ENCODE assay signal across 11 cellular contexts in the genomic region with DNA sequence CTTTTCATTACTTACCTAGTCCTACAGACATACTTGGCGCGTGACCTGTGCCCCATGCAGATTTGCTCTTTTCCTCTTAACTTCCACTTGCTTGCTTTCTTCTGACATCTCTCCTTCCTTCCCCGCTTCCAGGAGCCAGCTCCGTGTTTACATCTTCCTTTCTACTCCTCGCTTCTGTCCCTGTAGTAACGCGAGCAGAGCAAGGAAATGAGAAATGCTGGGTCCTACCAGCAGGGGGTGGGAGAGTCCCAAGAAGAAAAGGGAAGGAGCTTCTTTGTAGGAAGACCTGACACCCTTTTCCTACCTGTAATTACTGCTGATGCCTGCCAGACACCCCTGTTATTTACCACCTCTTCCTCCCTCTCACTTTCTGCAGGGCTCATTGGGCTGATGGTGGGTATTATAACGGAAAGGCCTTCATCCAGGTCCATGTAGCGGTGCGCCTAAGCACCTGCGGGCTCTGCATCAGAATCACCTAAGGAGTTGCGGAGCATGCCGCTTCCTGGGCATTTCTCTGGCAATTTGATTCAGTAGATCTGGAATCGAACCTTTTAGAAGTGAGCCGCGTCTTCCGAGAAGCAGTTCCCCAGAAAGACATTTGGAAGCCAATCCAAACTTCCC. TPM values are rescaled to one million over a fixed set of nuclear protein-coding genes. Genes with fewer than 3 reads are reported as not detected.
DNase-seq lines count a peak whose midpoint lies in the region; ATAC-seq and TF ChIP-seq lines count a peak whose summit lies in the region.
"Had no signal": no experiment of that assay in that cellular context is flagged by ENCODE, and none has a peak within 500 bp of the region (broad histone marks: within the 10 kb centered on the region; RNA-seq: fewer than 3 reads in every experiment).

No MANE protein-coding gene starts in this region.

- H3K4me1 ChIP-seq in cardiac muscle cell (ENCODE audit: low read depth) = no peaks in the 10 kb centered on the region
- no peaks in the 10 kb centered on the region for H3K4me1 ChIP-seq in foreskin keratinocyte
- H3K4me1 ChIP-seq: ascending aorta had no signal

- no peak overlapping the region for H3K4me3 ChIP-seq in cardiac muscle cell
- H3K4me3 ChIP-seq: ascending aorta had no signal

- TF ChIP-seq CTCF in cardiac muscle cell (IDR thresholded peaks at IDR 0.05; ENCODE audit: low read depth, low read length) (peak; percentile 34), foreskin keratinocyte (conservative IDR thresholded peaks at IDR 0.05) (peak; percentile 38), type B pancreatic cell (conservative IDR thresholded peaks at IDR 0.05) (peak; percentile 60)

- H3K9me3 Mint-ChIP-seq in type B pancreatic cell = no peaks in the 10 kb centered on the region
- peaks cover 5 to 6% of the 10 kb centered on the region in 2 donors for H3K9me3 Mint-ChIP-seq in activated T-cell treated with anti-CD3 and anti-CD28 coated beads, Interleukin-2, amount 50 U/mL, for 72 hours

- DNase-seq in cardiac muscle cell (ENCODE audit: low read depth in 1 of 2, low spot score in 1 of 2) = peak; percentile 15 to 28
- DNase-seq in Right ventricle myocardium superior = no peak
- peak; percentile 46 for DNase-seq in OCI-M1 (lab: John Stamatoyannopoulos, UW)
- peak in 1 of 2 donors; percentile 10 for DNase-seq in foreskin keratinocyte
- no peak for DNase-seq in type B pancreatic cell (ENCODE audit: extremely low spot score, unreplicated experiment)
- no peak for DNase-seq in central memory CD4-positive, alpha-beta T cell
- DNase-seq in activated T-cell treated with anti-CD3 and anti-CD28 coated beads, Interleukin-2, amount 50 U/mL, for 72 hours = no peak
- DNase-seq: activated CD8-positive, alpha-beta T cell treated with anti-CD3 and anti-CD28 coated beads, Interleukin-2, amount 10 ng/mL, durations not matched to agents 7 days and 5 days had no signal

- H3K4me1 Mint-ChIP-seq in type B pancreatic cell (ENCODE audit: unreplicated experiment) = no peaks in the 10 kb centered on the region
- H3K4me1 Mint-ChIP-seq in activated T-cell treated with anti-CD3 and anti-CD28 coated beads, Interleukin-2, amount 50 U/mL, for 72 hours (ENCODE audit: low read depth) = no peaks in the 10 kb centered on the region
- H3K4me1 Mint-ChIP-seq: CD14-positive monocyte had no signal

- H3K27me3 ChIP-seq in cardiac muscle cell (no peaks in the 10 kb centered on the region), foreskin keratinocyte (no peaks in the 10 kb centered on the region)
- H3K27me3 ChIP-seq: ascending aorta had no signal

- ATAC-seq in Right ventricle myocardium superior (ENCODE audit: poor library complexity) = no peak
- no peak for ATAC-seq in foreskin keratinocyte
- ATAC-seq in activated T-cell treated with anti-CD3 and anti-CD28 coated beads, Interleukin-2, amount 50 U/mL, for 72 hours (replicated peaks in 1 of 2) = no peak
- no peak for ATAC-seq in GM21529 (IDR thresholded peaks at IDR 0.05; ENCODE audit: unreplicated experiment)
- ATAC-seq: activated CD8-positive, alpha-beta T cell treated with anti-CD3 and anti-CD28 coated beads, Interleukin-2, amount 10 ng/mL, durations not matched to agents 7 days and 5 days had no signal

- intact Hi-C loops in Right ventricle myocardium superior (cut with DNase I) = no loop called here

- no peak overlapping the region for H3K27ac Mint-ChIP-seq in type B pancreatic cell
- no peak overlapping the region for H3K27ac Mint-ChIP-seq in activated T-cell treated with anti-CD3 and anti-CD28 coated beads, Interleukin-2, amount 50 U/mL, for 72 hours
- H3K27ac Mint-ChIP-seq: activated CD8-positive, alpha-beta T cell treated with anti-CD3 and anti-CD28 coated beads, Interleukin-2, amount 10 ng/mL, durations not matched to agents 7 days and 5 days; CD14-positive monocyte had no signal

- no peaks in the 10 kb centered on the region for H3K36me3 ChIP-seq in cardiac muscle cell
- H3K36me3 ChIP-seq: ascending aorta had no signal

- H3K27me3 Mint-ChIP-seq in type B pancreatic cell = no peaks in the 10 kb centered on the region
- H3K27me3 Mint-ChIP-seq in activated T-cell treated with anti-CD3 and anti-CD28 coated beads, Interleukin-2, amount 50 U/mL, for 72 hours (ENCODE audit: low read depth) = no peaks in the 10 kb centered on the region

- H3K4me3 Mint-ChIP-seq in type B pancreatic cell = no peak overlapping the region
- no peak overlapping the region for H3K4me3 Mint-ChIP-seq in activated T-cell treated with anti-CD3 and anti-CD28 coated beads, Interleukin-2, amount 50 U/mL, for 72 hours
- H3K4me3 Mint-ChIP-seq: activated CD8-positive, alpha-beta T cell treated with anti-CD3 and anti-CD28 coated beads, Interleukin-2, amount 10 ng/mL, durations not matched to agents 7 days and 5 days; CD14-positive monocyte had no signal

- no peaks in the 10 kb centered on the region for H3K9me3 ChIP-seq in cardiac muscle cell (ENCODE audit: low read depth)
- H3K9me3 ChIP-seq: ascending aorta had no signal

- H3K36me3 Mint-ChIP-seq in type B pancreatic cell = no peaks in the 10 kb centered on the region
- no peaks in the 10 kb centered on the region for H3K36me3 Mint-ChIP-seq in activated T-cell treated with anti-CD3 and anti-CD28 coated beads, Interleukin-2, amount 50 U/mL, for 72 hours (ENCODE audit: insufficient read depth in 2 of 2)
- H3K36me3 Mint-ChIP-seq: CD14-positive monocyte had no signal

- H3K27ac ChIP-seq in cardiac muscle cell (no peak overlapping the region), foreskin keratinocyte (no peak overlapping the region)
- H3K27ac ChIP-seq: ascending aorta had no signal

RNA-seq across cellular contexts. Expression of gene TENM2, which starts 51.8 kb away (rescaled TPM):
- 3.4 and 4.3 TPM in 2 replicates for total RNA-seq in cardiac muscle cell
- polyA plus RNA-seq in cardiac muscle cell = 1.4 and 2.0 TPM in 2 replicates
- 166 TPM for total RNA-seq in Right ventricle myocardium superior
- total RNA-seq in foreskin keratinocyte = 30.9 and 53.4 TPM in 2 replicates
- 3.6 and 8.8 TPM in 2 replicates for polyA plus RNA-seq in foreskin keratinocyte
- 6.0 and 18.1 TPM in 2 replicates for total RNA-seq in type B pancreatic cell (ENCODE audit: low replicate concordance)
- under 1 TPM; 0.02 to 0.39 TPM for total RNA-seq in activated T-cell treated with anti-CD3 and anti-CD28 coated beads, Interleukin-2, amount 50 U/mL, for 72 hours
- total RNA-seq: activated CD8-positive, alpha-beta T cell treated with anti-CD3 and anti-CD28 coated beads, Interleukin-2, amount 10 ng/mL, durations not matched to agents 7 days and 5 days had no signal
- polyA plus RNA-seq: CD14-positive monocyte had no signal

Comparison
In these comparisons a context has a peak if more than half of its experiments do, and no peak if none do; other contexts are left out.
1. DNase-seq: peak in cardiac muscle cell (2 of 2) and OCI-M1 (single experiment); none in Right ventricle myocardium superior (single experiment), type B pancreatic cell (single experiment), central memory CD4-positive, alpha-beta T cell (single experiment) and activated T-cell treated with anti-CD3 and anti-CD28 coated beads, Interleukin-2, amount 50 U/mL, for 72 hours (0 of 2).
2. Peak in every context shown above with its lines, with median percentiles within 50 percentile points of each other: CTCF ChIP-seq.